34 cellular contexts compared by ENCODE assay signal in genomic region chr11:125720781-125721180, GRCh38. TPM values are rescaled to one million over a fixed set of nuclear protein-coding genes. Genes with fewer than 3 reads are reported as not detected.
"Had no signal": no experiment of that assay in that cellular context is flagged by ENCODE, and none has a peak within 500 bp of the region (broad histone marks: within the 10 kb centered on the region; RNA-seq: fewer than 3 reads in every experiment).

No MANE protein-coding gene starts in this region.

- H3K27me3 ChIP-seq: cardiac muscle cell, colonic mucosa, pancreas had no signal

- H3K36me3 ChIP-seq: cardiac muscle cell, colonic mucosa, heart left ventricle, pancreas, prostate gland, thoracic aorta had no signal

- H3K27ac ChIP-seq: cardiac muscle cell, colonic mucosa, heart left ventricle, pancreas, prostate gland, skin epidermis, thoracic aorta, VCaP had no signal

- H3K9me3 ChIP-seq: colonic mucosa, pancreas, prostate gland, thoracic aorta had no signal

- H3K4me1 ChIP-seq: colonic mucosa, heart left ventricle, pancreas, prostate gland had no signal

- H3K4me3 ChIP-seq: cardiac muscle cell, colonic mucosa, heart left ventricle, pancreas, prostate gland, skin epidermis, thoracic aorta had no signal

- DNase-seq: activated CD4-positive, alpha-beta T cell treated with anti-CD3 and anti-CD28 coated beads for 4 hours; activated CD4-positive, alpha-beta T cell treated with anti-CD3 and anti-CD28 coated beads, Interleukin-2, amount 50 U/mL, for 4 hours; activated naive CD4-positive, alpha-beta T cell treated with Interleukin-2 at 50 U/mL for 16 hours; activated T-cell treated with anti-CD3 and anti-CD28 coated beads for 4 hours; activated T-cell treated with anti-CD3 and anti-CD28 coated beads, Interleukin-2, amount 50 U/mL, for 72 hours; aorta; cerebellar nuclear complex; colonic mucosa; effector memory CD4-positive, alpha-beta T cell; erythroblast; heart left ventricle; hypothalamus; immature natural killer cell; kidney; left colon; naive B cell; nephron progenitor cell; pancreas; retina; stimulated activated CD4-positive, alpha-beta T cell treated with anti-CD3 and anti-CD28 coated beads, Interleukin-12 subunit alpha, Interleukin-12 subunit beta, amount 100 ng/mL, for 4 hours; stimulated activated CD4-positive, alpha-beta T cell treated with anti-CD3 and anti-CD28 coated beads, Interleukin-4, amount 100 ng/mL, for 1 hour; trophoblast cell had no signal

RNA-seq across cellular contexts. Expression of gene PATE1, which starts 25.3 kb away (rescaled TPM):
- total RNA-seq: activated T-cell treated with anti-CD3 and anti-CD28 coated beads, Interleukin-2, amount 50 U/mL, for 72 hours; aorta; cardiac muscle cell; colonic mucosa; dermis microvascular lymphatic vessel endothelial cell; fibroblast of villous mesenchyme; heart left ventricle; kidney; left colon; liver; mesothelial cell of epicardium; pancreas; sciatic nerve; subcutaneous adipose tissue; thoracic aorta had no signal
- polyA plus RNA-seq: adipose tissue, aorta, cardiac muscle cell, heart left ventricle, immature natural killer cell, liver, pancreas had no signal

RNA-seq across cellular contexts. Expression of gene ACRV1, which starts 40.1 kb away (rescaled TPM):
- total RNA-seq: aorta, cardiac muscle cell, colonic mucosa, fibroblast of villous mesenchyme, heart left ventricle, kidney, left colon, liver, pancreas, sciatic nerve, subcutaneous adipose tissue, thoracic aorta had no signal
- polyA plus RNA-seq: adipose tissue, aorta, heart left ventricle, immature natural killer cell, liver, pancreas had no signal

RNA-seq across cellular contexts. Expression of gene PATE2, which starts 57.8 kb away (rescaled TPM):
- total RNA-seq: aorta, cardiac muscle cell, colonic mucosa, fibroblast of villous mesenchyme, heart left ventricle, kidney, left colon, liver, prostate gland, sciatic nerve, subcutaneous adipose tissue had no signal
- polyA plus RNA-seq: adipose tissue, aorta, cardiac muscle cell, heart left ventricle, immature natural killer cell, liver, pancreas had no signal
